1 cellular context compared by ENCODE assay signal in genomic region chr21:38806153-38806941, GRCh38.
TF ChIP-seq lines count a peak whose summit lies in the region.

No MANE protein-coding gene starts in this region.

TF ChIP-seq in H1, 55 proteins besides CTCF, POLR2A, EP300 and RAD21:
- TF ChIP-seq GTF2F1 (IDR thresholded peaks at IDR 0.05; ENCODE audit: borderline replicate concordance, low read depth, low read length) (0 out of 2 replicates have a peak, but pooled peaks have one; percentile 6), NRF1 (IDR thresholded peaks at IDR 0.05; ENCODE audit: low read depth, low read length) (no peak), JUND (IDR thresholded peaks at IDR 0.05; ENCODE audit: low read length) (no peak), CBX5 (IDR thresholded peaks at IDR 0.05; ENCODE audit: low read depth, low read length) (no peak), POU5F1 (IDR thresholded peaks at IDR 0.05; ENCODE audit: low read depth, low read length) (no peak), EZH2 (IDR thresholded peaks at IDR 0.05; ENCODE audit: low read depth, low read length, severe bottlenecking) (no peak), SP4 (IDR thresholded peaks at IDR 0.05; ENCODE audit: low read length) (no peak), SP1 (IDR thresholded peaks at IDR 0.05; ENCODE audit: low read depth, low read length) (no peak), PHF8 (conservative IDR thresholded peaks at IDR 0.05; ENCODE audit: low read depth, low read length) (peak; percentile 17; the same call in 1 of the 2 replicates)
